ENCODE assay signal across 28 cellular contexts in the genomic region with DNA sequence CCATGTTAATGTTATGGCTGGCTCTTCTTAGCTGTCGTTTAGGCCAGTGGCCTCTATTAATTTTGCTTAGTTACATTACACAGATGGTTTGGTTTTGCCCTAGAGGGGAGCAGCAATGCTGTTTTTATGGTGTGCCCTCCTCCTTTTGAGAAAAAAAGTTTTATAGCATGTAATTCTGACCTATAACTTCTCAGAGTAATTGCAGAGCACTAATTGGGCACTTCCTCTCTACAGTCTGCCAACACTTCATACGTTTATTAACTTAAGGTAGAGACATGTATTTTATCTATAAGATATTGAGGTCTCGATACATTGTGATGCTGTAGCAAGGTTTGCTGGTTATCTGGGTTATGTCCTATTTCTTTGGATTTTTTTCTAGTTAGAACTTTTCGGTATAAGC.
"Had no signal": no experiment of that assay in that cellular context is flagged by ENCODE, and none has a peak within 500 bp of the region (broad histone marks: within the 10 kb centered on the region; RNA-seq: fewer than 3 reads in every experiment).

No MANE protein-coding gene starts in this region.

- ATAC-seq: activated CD4-positive, alpha-beta T cell treated with anti-CD3 and anti-CD28 coated beads for 36 hours; activated CD8-positive, alpha-beta memory T cell treated with anti-CD3 and anti-CD28 coated beads, Interleukin-2, amount 10 ng/mL, durations not matched to agents 7 days and 5 days; activated CD8-positive, alpha-beta T cell treated with anti-CD3 and anti-CD28 coated beads, Interleukin-2, amount 10 ng/mL, durations not matched to agents 7 days and 5 days; activated T-cell treated with anti-CD3 and anti-CD28 coated beads, Interleukin-2, amount 50 U/mL, for 72 hours; gastroesophageal sphincter; heart right ventricle had no signal

- H3K27me3 Mint-ChIP-seq: activated CD4-positive, alpha-beta memory T cell treated with anti-CD3 and anti-CD28 coated beads for 36 hours; activated CD4-positive, alpha-beta T cell treated with anti-CD3 and anti-CD28 coated beads for 36 hours; activated CD4-positive, alpha-beta T cell treated with anti-CD3 and anti-CD28 coated beads, Interleukin-2, amount 10 ng/mL, durations not matched to agents 24 days and 14 days; activated CD8-positive, alpha-beta memory T cell treated with anti-CD3 and anti-CD28 coated beads, Interleukin-2, amount 10 ng/mL, durations not matched to agents 7 days and 5 days; activated naive CD8-positive, alpha-beta T cell; activated T-cell treated with anti-CD3 and anti-CD28 coated beads, Interleukin-2, amount 50 U/mL, for 24 hours; central memory CD8-positive, alpha-beta T cell had no signal

- H3K4me3 ChIP-seq: esophagus squamous epithelium, gastroesophageal sphincter, heart right ventricle had no signal

- DNase-seq: activated CD4-positive, alpha-beta memory T cell treated with anti-CD3 and anti-CD28 coated beads for 36 hours; activated CD4-positive, alpha-beta T cell treated with anti-CD3 and anti-CD28 coated beads for 36 hours; activated CD4-positive, alpha-beta T cell treated with anti-CD3 and anti-CD28 coated beads, Interleukin-2, amount 10 ng/mL, durations not matched to agents 24 days and 14 days; activated CD4-positive, CD25-positive, alpha-beta regulatory T cell; activated CD4-positive, CD25-positive, alpha-beta regulatory T cell treated with anti-CD3 and anti-CD28 coated beads, Interleukin-2, amount 50 U/mL, for 72 hours; activated CD8-positive, alpha-beta memory T cell treated with anti-CD3 and anti-CD28 coated beads, Interleukin-2, amount 10 ng/mL, durations not matched to agents 7 days and 5 days; activated CD8-positive, alpha-beta memory T cell treated with anti-CD3 and anti-CD28 coated beads, Interleukin-2, amount 50 U/mL, for 4 hours; activated CD8-positive, alpha-beta T cell treated with anti-CD3 and anti-CD28 coated beads, Interleukin-2, amount 10 ng/mL, durations not matched to agents 7 days and 5 days; activated gamma-delta T cell treated with Interleukin-2 at 50 U/mL for 16 hours; activated naive CD4-positive, alpha-beta T cell treated with anti-CD3 and anti-CD28 coated beads, Interleukin-2, amount 50 U/mL, for 16 hours; activated naive CD4-positive, alpha-beta T cell treated with Interleukin-2 at 50 U/mL for 16 hours; activated T-cell treated with anti-CD3 and anti-CD28 coated beads, Interleukin-2, amount 50 U/mL, for 24 hours; activated T-cell treated with anti-CD3 and anti-CD28 coated beads, Interleukin-2, amount 50 U/mL, for 72 hours; amniotic stem cell; anterior cingulate cortex; brain microvascular endothelial cell; cortex of kidney; dermis blood vessel endothelial cell; effector CD4-positive, alpha-beta T cell; esophagus squamous epithelium; foreskin melanocyte; heart right ventricle; T-helper 1 cell; T-helper 2 cell had no signal

- H3K36me3 ChIP-seq: brain microvascular endothelial cell had no signal

- H3K4me1 ChIP-seq: esophagus squamous epithelium, gastroesophageal sphincter had no signal

- H3K9me3 ChIP-seq: esophagus squamous epithelium, gastroesophageal sphincter, heart right ventricle had no signal

- H3K4me3 Mint-ChIP-seq: activated CD4-positive, alpha-beta memory T cell treated with anti-CD3 and anti-CD28 coated beads for 36 hours; activated CD4-positive, alpha-beta T cell treated with anti-CD3 and anti-CD28 coated beads for 36 hours; activated CD4-positive, alpha-beta T cell treated with anti-CD3 and anti-CD28 coated beads, Interleukin-2, amount 10 ng/mL, durations not matched to agents 24 days and 14 days; activated CD8-positive, alpha-beta memory T cell treated with anti-CD3 and anti-CD28 coated beads, Interleukin-2, amount 10 ng/mL, durations not matched to agents 7 days and 5 days; activated CD8-positive, alpha-beta T cell treated with anti-CD3 and anti-CD28 coated beads, Interleukin-2, amount 10 ng/mL, durations not matched to agents 7 days and 5 days; activated naive CD8-positive, alpha-beta T cell; activated T-cell treated with anti-CD3 and anti-CD28 coated beads, Interleukin-2, amount 50 U/mL, for 24 hours; activated T-cell treated with anti-CD3 and anti-CD28 coated beads, Interleukin-2, amount 50 U/mL, for 72 hours; central memory CD8-positive, alpha-beta T cell had no signal

- H3K9me3 Mint-ChIP-seq: central memory CD8-positive, alpha-beta T cell had no signal

- H3K27me3 ChIP-seq: brain microvascular endothelial cell, esophagus squamous epithelium, gastroesophageal sphincter, heart right ventricle had no signal

- H3K27ac ChIP-seq: brain microvascular endothelial cell, epithelial cell of prostate, esophagus squamous epithelium, gastroesophageal sphincter, heart right ventricle had no signal

- H3K27ac Mint-ChIP-seq: activated CD4-positive, alpha-beta memory T cell treated with anti-CD3 and anti-CD28 coated beads for 36 hours; activated CD4-positive, alpha-beta T cell treated with anti-CD3 and anti-CD28 coated beads for 36 hours; activated CD4-positive, alpha-beta T cell treated with anti-CD3 and anti-CD28 coated beads, Interleukin-2, amount 10 ng/mL, durations not matched to agents 24 days and 14 days; activated CD8-positive, alpha-beta memory T cell treated with anti-CD3 and anti-CD28 coated beads, Interleukin-2, amount 10 ng/mL, durations not matched to agents 7 days and 5 days; activated CD8-positive, alpha-beta T cell treated with anti-CD3 and anti-CD28 coated beads, Interleukin-2, amount 10 ng/mL, durations not matched to agents 7 days and 5 days; activated T-cell treated with anti-CD3 and anti-CD28 coated beads, Interleukin-2, amount 50 U/mL, for 24 hours; activated T-cell treated with anti-CD3 and anti-CD28 coated beads, Interleukin-2, amount 50 U/mL, for 72 hours had no signal
